ENCODE assay signal across 8 cellular contexts in genomic region chr13:114161644-114162532, GRCh38. TPM values are rescaled to one million over a fixed set of nuclear protein-coding genes. Genes with fewer than 3 reads are reported as not detected.
A peak's percentile ranks its signal among the peaks of the same experiment; 100 is the strongest.
DNase-seq lines count a peak whose midpoint lies in the region; ATAC-seq, FAIRE-seq and TF ChIP-seq lines count a peak whose summit lies in the region.

No MANE protein-coding gene starts in this region.

- H3K4me1 Mint-ChIP-seq in astrocyte (ENCODE audit: low read depth, unreplicated experiment) = no peaks in the 10 kb centered on the region

- peaks cover 4% of the 10 kb centered on the region for H3K4me1 ChIP-seq in astrocyte (ENCODE audit: insufficient read depth, low read length)

- peak; percentile 75 for DNase-seq in CD1c-positive myeloid dendritic cell (ENCODE audit: extremely low spot score)
- DNase-seq in NCI-H1092 (lab: John Stamatoyannopoulos, UW) = peak; percentile 63
- DNase-seq in astrocyte (ENCODE audit: low read depth) = peak; percentile 25
- DNase-seq in lung microvascular endothelial cell (ENCODE audit: low read depth in 2 of 2) = peak; percentile 66 to 80

- no peaks in the 10 kb centered on the region for H3K36me3 ChIP-seq in astrocyte (ENCODE audit: insufficient read depth, low read length)

- no peak overlapping the region for H3K4me3 ChIP-seq in astrocyte (ENCODE audit: insufficient read depth, low read depth, low read length)

- H2AFZ ChIP-seq in astrocyte (ENCODE audit: low read depth, low read length) = no peak overlapping the region

- H3K27ac Mint-ChIP-seq in astrocyte (ENCODE audit: unreplicated experiment) = no peak overlapping the region

- no peak for FAIRE-seq in astrocyte (lab: Jason Lieb, UNC)

- H3K4me2 ChIP-seq in astrocyte (ENCODE audit: low read length) = peak overlapping the region; percentile 5

- no peaks in the 10 kb centered on the region for H4K20me1 ChIP-seq in astrocyte (ENCODE audit: insufficient read depth, low read length)

- peaks cover 43% of the 10 kb centered on the region for H3K27me3 Mint-ChIP-seq in astrocyte (ENCODE audit: low read depth, unreplicated experiment)

- no peaks in the 10 kb centered on the region for H3K79me2 ChIP-seq in astrocyte (ENCODE audit: insufficient read depth, low read length)

- H3K27ac ChIP-seq in astrocyte (ENCODE audit: low read depth, low read length) = no peak overlapping the region

- peaks cover 5% of the 10 kb centered on the region for H3K9me3 Mint-ChIP-seq in astrocyte (ENCODE audit: unreplicated experiment)

- TF ChIP-seq CTCF in astrocyte (IDR thresholded peaks at IDR 0.05; ENCODE audit: insufficient read depth, low read depth, low read length) = no peak

- no peaks in the 10 kb centered on the region for H3K9me3 ChIP-seq in astrocyte (ENCODE audit: insufficient read depth, low read depth, low read length)

- no peak for ATAC-seq in HG03280 (IDR thresholded peaks at IDR 0.05; ENCODE audit: unreplicated experiment)
- ATAC-seq in GM19467 (IDR thresholded peaks at IDR 0.05; ENCODE audit: unreplicated experiment) = no peak
- no peak for ATAC-seq in HG03439 (IDR thresholded peaks at IDR 0.05; ENCODE audit: unreplicated experiment)
- no peak for ATAC-seq in GM18861 (IDR thresholded peaks at IDR 0.05; ENCODE audit: unreplicated experiment)

- H3K9ac ChIP-seq in astrocyte (ENCODE audit: low read length) = no peak overlapping the region

- peaks cover 5% of the 10 kb centered on the region for H3K27me3 ChIP-seq in astrocyte (ENCODE audit: insufficient read depth, low read length)

- H3K36me3 Mint-ChIP-seq in astrocyte (ENCODE audit: low read depth, unreplicated experiment) = peaks cover 5% of the 10 kb centered on the region

- no peak overlapping the region for H3K4me3 Mint-ChIP-seq in astrocyte (ENCODE audit: unreplicated experiment)

RNA-seq across cellular contexts. Expression of gene CFAP97D2, which starts 17.2 kb away (rescaled TPM):
- total RNA-seq in astrocyte (not detected in 2 replicates), lung microvascular endothelial cell (not detected in 2 replicates)

RNA-seq across cellular contexts. Expression of gene RASA3, which starts 29.5 kb away (rescaled TPM):
- total RNA-seq in astrocyte (41.1 and 41.4 TPM in 2 replicates), lung microvascular endothelial cell (25.4 and 25.5 TPM in 2 replicates)

Comparison
In these comparisons a context has a peak if more than half of its experiments do, and no peak if none do; other contexts are left out.
1. DNase-seq: peak in every context shown above with its lines; median percentile 75 in CD1c-positive myeloid dendritic cell; 73 in lung microvascular endothelial cell; 63 in NCI-H1092; 25 in astrocyte.